15 cellular contexts compared by ENCODE assay signal in the genomic region with DNA sequence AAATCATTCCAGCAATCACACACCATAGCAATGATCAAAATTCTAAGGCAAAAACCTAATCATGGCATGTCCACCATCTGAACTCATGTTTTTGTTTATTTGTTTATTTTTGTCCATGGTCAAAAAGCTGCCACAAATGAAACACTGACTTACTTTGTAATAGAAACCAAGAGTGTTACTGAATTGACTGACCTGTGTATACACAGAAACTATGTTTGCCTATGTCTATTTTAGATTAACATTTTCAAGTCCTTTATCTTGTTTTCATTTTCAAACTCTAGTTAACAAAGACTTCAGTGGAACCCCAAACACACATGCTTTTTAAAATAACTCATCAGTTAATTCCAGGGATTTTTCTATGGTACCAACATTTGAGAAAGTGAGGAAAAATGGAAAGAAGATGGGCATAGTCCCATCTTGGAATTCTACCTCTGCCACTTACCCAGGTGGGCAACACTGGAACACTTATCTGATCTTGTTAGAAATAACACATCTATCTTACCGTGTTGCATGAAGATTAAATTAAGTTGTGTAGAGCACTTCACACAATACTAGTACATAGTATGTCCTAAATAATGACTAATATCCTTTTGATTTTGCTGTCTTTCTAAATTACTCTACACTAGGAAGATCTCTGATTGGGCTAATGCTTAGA. TPM values are rescaled to one million over a fixed set of nuclear protein-coding genes. Genes with fewer than 3 reads are reported as not detected.
DNase-seq lines count a peak whose midpoint lies in the region; ATAC-seq and TF ChIP-seq lines count a peak whose summit lies in the region.
"Had no signal": no experiment of that assay in that cellular context is flagged by ENCODE, and none has a peak within 500 bp of the region (broad histone marks: within the 10 kb centered on the region; RNA-seq: fewer than 3 reads in every experiment).

No MANE protein-coding gene starts in this region.

- peaks cover 2% of the 10 kb centered on the region for H3K4me1 Mint-ChIP-seq in Caco-2 (ENCODE audit: low read depth, unreplicated experiment)
- H3K4me1 Mint-ChIP-seq: activated naive CD4-positive, alpha-beta T cell treated with anti-CD3 and anti-CD28 coated beads, Interleukin-2, amount 50 U/mL, for 24 hours had no signal

- no TSS peak for BruUV-seq in Caco-2 (replicated peaks; lab: Mats Ljungman, UMichigan)

- H3K9ac ChIP-seq in GM23248, result no peak overlapping the region

- 5 to 6% methylated on average over 1 of the region's 1 CpG for WGBS in GM23248 (ENCODE audit: low coverage in 1 of 2, low lambda C conversion rate in 2 of 2, missing lambda C conversion rate in 2 of 2), 2 experiments

- H3K27me3 Mint-ChIP-seq in Caco-2 (ENCODE audit: insufficient read depth, unreplicated experiment), result no peaks in the 10 kb centered on the region
- H3K27me3 Mint-ChIP-seq: activated naive CD4-positive, alpha-beta T cell treated with anti-CD3 and anti-CD28 coated beads, Interleukin-2, amount 50 U/mL, for 24 hours; CD4-positive, alpha-beta T cell had no signal

- POLR2A ChIA-PET in Caco-2 (lab: Charles Lee), result no interaction called here

- H3K9me3 Mint-ChIP-seq in Caco-2 (ENCODE audit: unreplicated experiment), result no peaks in the 10 kb centered on the region
- H3K9me3 Mint-ChIP-seq: activated naive CD4-positive, alpha-beta T cell treated with anti-CD3 and anti-CD28 coated beads, Interleukin-2, amount 50 U/mL, for 24 hours; CD4-positive, alpha-beta T cell had no signal

- H3K36me3 Mint-ChIP-seq in Caco-2 (ENCODE audit: insufficient read depth, unreplicated experiment), result no peaks in the 10 kb centered on the region
- H3K36me3 Mint-ChIP-seq: activated naive CD4-positive, alpha-beta T cell treated with anti-CD3 and anti-CD28 coated beads, Interleukin-2, amount 50 U/mL, for 24 hours had no signal

- H3K27ac ChIP-seq in GM23248, result no peak overlapping the region

- H3K27me3 ChIP-seq in GM23248 (replicated peaks; ENCODE audit: insufficient read depth) (no peaks in the 10 kb centered on the region), Caco-2 (replicated peaks; ENCODE audit: control insufficient read depth, insufficient read depth, low read length) (no peaks in the 10 kb centered on the region)
- H3K27me3 ChIP-seq: esophagus squamous epithelium had no signal

- H3K4me2 ChIP-seq in GM23248 (ENCODE audit: unreplicated experiment), result peak overlapping the region; percentile 27

- H3K4me3 ChIP-seq in GM23248 (no peak overlapping the region; the same call in 1 of the 2 replicates), Caco-2 (ENCODE audit: low read depth, low read length) (no peak overlapping the region)

- peaks cover 30% of the 10 kb centered on the region; the same call in 1 of the 2 replicates for H3F3A ChIP-seq in GM23248 (ENCODE audit: insufficient read depth)

- H4K20me1 ChIP-seq in GM23248 (ENCODE audit: insufficient read depth), result no peaks in the 10 kb centered on the region

- in situ Hi-C loops in GM23248 (cut with MboI), result loop anchor here (10.0 kb wide), 2 partner anchors 120 to 220 kb away; no protein-coding TSS in a partner anchor
- in situ Hi-C loops in GM13977 (cut with MboI; ENCODE audit: low pct_unique_long_range_greater_than_20kb, low sequenced_read_pairs, unreplicated experiment), result no loop called here
- in situ Hi-C loops in KBM-7 (cut with MboI; ENCODE audit: low pct_unique_long_range_greater_than_20kb, low sequenced_read_pairs), result loop anchor here (25.0 kb wide), 1 partner anchor 118 kb away; no protein-coding TSS in a partner anchor

- ATAC-seq in GM19035 (IDR thresholded peaks at IDR 0.05; ENCODE audit: unreplicated experiment) (peak; percentile 85), HG03342 (IDR thresholded peaks at IDR 0.05; ENCODE audit: unreplicated experiment) (peak; percentile 53)

- no peak overlapping the region for H3K27ac Mint-ChIP-seq in Caco-2 (ENCODE audit: unreplicated experiment)
- H3K27ac Mint-ChIP-seq: activated naive CD4-positive, alpha-beta T cell treated with anti-CD3 and anti-CD28 coated beads, Interleukin-2, amount 50 U/mL, for 24 hours; CD4-positive, alpha-beta T cell had no signal

- intact Hi-C loops in Caco-2 (cut with micrococcal nuclease; ENCODE audit: unreplicated experiment), result no loop called here

- H3K9me2 ChIP-seq in GM23248 (ENCODE audit: insufficient read depth), result no peaks in the 10 kb centered on the region; the same call in 1 of the 2 replicates

- H3K4me1 ChIP-seq in GM23248 (ENCODE audit: insufficient read depth) (peaks cover 64% of the 10 kb centered on the region), Caco-2 (0 out of 2 replicates have a peak, but pooled peaks cover under 1% of the 10 kb centered on the region)
- H3K4me1 ChIP-seq: esophagus squamous epithelium had no signal

- DNase-seq in GM23248 (no peak), renal cortical epithelial cell (ENCODE audit: low read depth) (peak; percentile 38), Caco-2 (no peak), GM13977 (ENCODE audit: low spot score) (no peak), KBM-7 (no peak)
- no peak for DNase-seq in activated CD4-positive, alpha-beta T cell treated with anti-CD3 and anti-CD28 coated beads for 4 hours
- DNase-seq: CD4-positive, alpha-beta T cell; esophagus squamous epithelium; GF-D8; islet precursor cell; KG1 had no signal

- no peaks in the 10 kb centered on the region for H3K9me3 ChIP-seq in GM23248 (ENCODE audit: low read depth)
- no peaks in the 10 kb centered on the region for H3K9me3 ChIP-seq in Caco-2
- H3K9me3 ChIP-seq: esophagus squamous epithelium had no signal

- no peak overlapping the region for H2AFZ ChIP-seq in GM23248

- TF ChIP-seq CTCF in Caco-2 (IDR thresholded peaks at IDR 0.05; ENCODE audit: insufficient read depth in 1 of 2, low read depth in 1 of 2, low read length in 1 of 2, severe bottlenecking in 1 of 2, unreplicated experiment in 1 of 2) (no peak), GM13977 (IDR thresholded peaks at IDR 0.05; ENCODE audit: extremely low read depth, insufficient read depth, missing control alignments) (no peak)

- peaks cover 40% of the 10 kb centered on the region for H3K36me3 ChIP-seq in GM23248 (ENCODE audit: low read depth)
- no peaks in the 10 kb centered on the region for H3K36me3 ChIP-seq in Caco-2 (ENCODE audit: control insufficient read depth, insufficient read depth, low read length)
- H3K36me3 ChIP-seq: esophagus squamous epithelium had no signal

- H3K79me2 ChIP-seq in GM23248 (ENCODE audit: insufficient read depth), result peaks cover 10% of the 10 kb centered on the region

- no peak overlapping the region for H3K4me3 Mint-ChIP-seq in Caco-2 (ENCODE audit: unreplicated experiment)
- H3K4me3 Mint-ChIP-seq: activated naive CD4-positive, alpha-beta T cell treated with anti-CD3 and anti-CD28 coated beads, Interleukin-2, amount 50 U/mL, for 24 hours; CD4-positive, alpha-beta T cell had no signal

- CTCF ChIA-PET in Caco-2 (lab: Charles Lee), result no interaction called here

RNA-seq across cellular contexts. Expression of gene LUM, which starts 6.4 kb away (rescaled TPM):
- total RNA-seq in GM23248 (2014; rRNA removed; shearing (Covaris generic)), result 556 and 573 TPM in 2 replicates
- 564 and 584 TPM in 2 replicates for polyA plus RNA-seq in GM23248 (2016; fragmentation: Nextera tagmentation; extraction: Ambion mirVana)
- total RNA-seq in renal cortical epithelial cell, result 31.9 and 39.1 TPM in 2 replicates
- 4.5 and 7.0 TPM in 2 replicates for total RNA-seq in Caco-2 (2022)
- total RNA-seq: CD4-positive, alpha-beta T cell had no signal

RNA-seq across cellular contexts. Expression of gene KERA, which starts 47.1 kb away (rescaled TPM):
- not detected in 2 replicates for total RNA-seq in GM23248 (2014; rRNA removed; shearing (Covaris generic))
- not detected in 2 replicates for polyA plus RNA-seq in GM23248 (2016; fragmentation: Nextera tagmentation; extraction: Ambion mirVana)
- total RNA-seq in renal cortical epithelial cell (not detected in 2 replicates), Caco-2 (2022) (not detected in 2 replicates)
- total RNA-seq: CD4-positive, alpha-beta T cell; esophagus squamous epithelium; RPMI7951 had no signal

Comparison
In these comparisons a context has a peak if more than half of its experiments do, and no peak if none do; other contexts are left out.
1. RNA of gene LUM, which starts 6.4 kb away (total RNA-seq): 556 to 573 TPM in GM23248; 31.9 to 39.1 TPM in renal cortical epithelial cell and 4.5 to 7.0 TPM in Caco-2; every median in the first group is over 10 times any median in the second.